Comparison of ENCODE assay signal across 12 cellular contexts in the genomic region with DNA sequence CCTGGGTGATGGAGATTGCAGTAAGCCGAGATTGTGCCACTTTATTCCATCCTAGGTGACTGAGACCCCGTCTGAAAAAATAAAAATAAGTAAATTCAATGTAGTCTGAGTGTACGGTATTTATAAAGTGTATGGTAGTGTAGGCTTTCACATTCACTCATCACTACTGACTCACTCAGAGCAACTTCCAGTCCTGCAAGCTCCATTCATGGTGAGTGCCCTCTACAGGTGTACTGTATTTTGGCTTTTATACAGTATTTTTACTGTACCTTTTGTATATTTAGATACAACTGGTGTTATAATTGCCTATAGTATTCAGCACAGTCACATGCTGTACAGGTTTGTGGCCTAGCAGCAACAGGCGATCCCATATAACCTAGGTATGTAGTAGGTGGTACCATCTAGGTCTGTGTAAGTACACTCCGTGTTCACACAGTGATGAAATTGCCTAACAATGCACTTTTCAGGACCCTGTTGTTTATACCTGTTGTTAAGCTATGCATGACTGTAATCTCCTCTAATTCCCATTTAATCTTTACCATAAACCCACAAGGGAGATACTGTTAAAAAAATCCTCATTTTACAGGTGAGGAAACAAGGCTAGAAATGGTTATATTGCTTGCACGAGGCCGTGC. TPM values are rescaled to one million over a fixed set of nuclear protein-coding genes. Genes with fewer than 3 reads are reported as not detected.
DNase-seq lines count a peak whose midpoint lies in the region; ATAC-seq and TF ChIP-seq lines count a peak whose summit lies in the region.
"Had no signal": no experiment of that assay in that cellular context is flagged by ENCODE, and none has a peak within 500 bp of the region (broad histone marks: within the 10 kb centered on the region; RNA-seq: fewer than 3 reads in every experiment).

No MANE protein-coding gene starts in this region.

- H3K4me2 ChIP-seq in HCT116 (ENCODE audit: low read length) = no peak overlapping the region

- TF ChIP-seq POLR2A in HCT116 (IDR thresholded peaks at IDR 0.05; ENCODE audit: borderline replicate concordance, extremely low read depth, insufficient read depth, insufficient read length) = no peak

- RAD21 ChIA-PET in HCT116 (lab: Charles Lee; ENCODE audit: low non-redundant PET in 1 of 2, low total read pairs in 2 of 2, uncharacterized antibody in 2 of 2, unreplicated experiment in 2 of 2) = interaction anchor here in 1 of 2 experiments (0.7 kb wide), 1 partner anchor 169 kb away, joined by 3 read pairs; no protein-coding TSS in a partner anchor

- no TSS peak for BruUV-seq in HCT116 (replicated peaks; lab: Mats Ljungman, UMichigan)

- H3K9me3 ChIP-seq in HCT116 (ENCODE audit: control insufficient read depth in 1 of 2, insufficient read depth in 1 of 2, low read depth in 1 of 2, low read length in 2 of 2) (no peaks in the 10 kb centered on the region), liver (ENCODE audit: control insufficient read depth in 4 of 4, low read length in 3 of 4) (no peaks in the 10 kb centered on the region)
- H3K9me3 ChIP-seq: prostate gland had no signal

- no peak overlapping the region for H2AFZ ChIP-seq in HCT116 (ENCODE audit: low read depth, low read length, poor library complexity, severe bottlenecking)

- H3K9ac ChIP-seq in HCT116 (ENCODE audit: low read length) (no peak overlapping the region), liver (ENCODE audit: low read depth in 1 of 2, low read length in 2 of 2) (no peak overlapping the region)

- TF ChIP-seq CTCF in GM12865 (IDR thresholded peaks at IDR 0.05; ENCODE audit: insufficient read depth, low read depth, low read length, missing control alignments) (peak; percentile 34), HCT116 (IDR thresholded peaks at IDR 0.05 in 2 of 3, conservative IDR thresholded peaks at IDR 0.05 in 1 of 3; ENCODE audit: borderline replicate concordance in 1 of 3, insufficient read depth in 1 of 3, low read depth in 2 of 3, low read length in 2 of 3) (peak; percentile 30 to 58 (median 57); a peak in 5 of 6 replicates), liver (IDR thresholded peaks at IDR 0.05; ENCODE audit: low read depth, low read length, missing input control) (no peak)

- H3K4me1 ChIP-seq in HCT116 (ENCODE audit: control insufficient read depth in 1 of 2, insufficient read depth in 2 of 2, low read length in 2 of 2) (no peaks in the 10 kb centered on the region), liver (ENCODE audit: control insufficient read depth in 4 of 4, insufficient read depth in 4 of 4, low read length in 3 of 4) (peaks cover 4 to 7% (median 6%) of the 10 kb centered on the region in 4 donors)
- H3K4me1 ChIP-seq: prostate gland had no signal

- POLR2A ChIA-PET in HCT116 (lab: Charles Lee) = no interaction called here

- no peaks in the 10 kb centered on the region for H3K79me2 ChIP-seq in HCT116 (ENCODE audit: insufficient read depth, low read length)

- no peak overlapping the region for H3K4me3 ChIP-seq in GM12865 (ENCODE audit: low read depth, low read length)
- H3K4me3 ChIP-seq in HCT116 (replicated peaks in 1 of 2; ENCODE audit: low read depth in 1 of 2, low read length in 2 of 2) = no peak overlapping the region
- H3K4me3 ChIP-seq in liver (ENCODE audit: low read depth in 1 of 3, low read length in 3 of 3) = no peak overlapping the region
- H3K4me3 ChIP-seq: lung, prostate gland, SK-N-MC had no signal

- ATAC-seq in HCT116 (peak; percentile 88), HG02973 (IDR thresholded peaks at IDR 0.05; ENCODE audit: unreplicated experiment) (no peak)

- no peak overlapping the region for H3K27ac ChIP-seq in HCT116 (ENCODE audit: low read depth, low read length)
- no peak overlapping the region for H3K27ac ChIP-seq in liver (ENCODE audit: low read depth in 1 of 2, low read length in 2 of 2)
- H3K27ac ChIP-seq: prostate gland, SK-N-MC had no signal

- H3K9me2 ChIP-seq in HCT116 (ENCODE audit: insufficient read depth) = no peaks in the 10 kb centered on the region

- H3K27me3 ChIP-seq in HCT116 (ENCODE audit: insufficient read depth, low read length) (peaks cover 14% of the 10 kb centered on the region), liver (ENCODE audit: control insufficient read depth in 4 of 4, insufficient read depth in 4 of 4, low read length in 3 of 4) (no peaks in the 10 kb centered on the region)

- no peaks in the 10 kb centered on the region for H3K36me3 ChIP-seq in HCT116 (ENCODE audit: control insufficient read depth in 1 of 2, insufficient read depth in 2 of 2, low read length in 2 of 2)
- H3K36me3 ChIP-seq in liver (ENCODE audit: control insufficient read depth in 4 of 4, insufficient read depth in 3 of 4, low read depth in 1 of 4, low read length in 3 of 4) = no peaks in the 10 kb centered on the region
- H3K36me3 ChIP-seq: prostate gland had no signal

- 94% methylated on average over 7 of the region's 7 CpGs for WGBS in liver

- intact Hi-C loops in HCT116 (cut with micrococcal nuclease) = no loop called here

- DNase-seq in GM12865 (ENCODE audit: low read depth) = peak; percentile 51
- peak; percentile 21 for DNase-seq in HCT116 (ENCODE audit: low read depth, low spot score)
- DNase-seq in RPMI8226 = peak; percentile 33
- no peak for DNase-seq in glomerular visceral epithelial cell (ENCODE audit: extremely low spot score)
- no peak for DNase-seq in NCI-H1105 treated with DMSO at 0.1 percent for 48 hours (lab: John Stamatoyannopoulos, UW)
- DNase-seq: NCI-H2081 had no signal

- H4K20me1 ChIP-seq in HCT116 (ENCODE audit: insufficient read depth) = no peaks in the 10 kb centered on the region

- TF ChIP-seq RAD21 in HCT116 (IDR thresholded peaks at IDR 0.05; ENCODE audit: low read depth) = peak; percentile 45; the same call in 1 of the 2 replicates
- peak; percentile 15 to 16 for TF ChIP-seq RAD21 in liver (IDR thresholded peaks at IDR 0.05)

- CTCF ChIA-PET in HCT116 (lab: Charles Lee) = interaction anchor here (0.6 to 2.9 kb wide), 8 partner anchors 11 to 174 kb away, joined by 3 to 10 read pairs (median 3); no protein-coding TSS in a partner anchor

TF ChIP-seq in HCT116, 20 proteins besides CTCF, POLR2A, EP300 and RAD21 (continues in another document):
- TF ChIP-seq ZFX (IDR thresholded peaks at IDR 0.05) (no peak), CBX3 (IDR thresholded peaks at IDR 0.05; ENCODE audit: low read depth) (no peak)
- TF ChIP-seq, protein P1, sequence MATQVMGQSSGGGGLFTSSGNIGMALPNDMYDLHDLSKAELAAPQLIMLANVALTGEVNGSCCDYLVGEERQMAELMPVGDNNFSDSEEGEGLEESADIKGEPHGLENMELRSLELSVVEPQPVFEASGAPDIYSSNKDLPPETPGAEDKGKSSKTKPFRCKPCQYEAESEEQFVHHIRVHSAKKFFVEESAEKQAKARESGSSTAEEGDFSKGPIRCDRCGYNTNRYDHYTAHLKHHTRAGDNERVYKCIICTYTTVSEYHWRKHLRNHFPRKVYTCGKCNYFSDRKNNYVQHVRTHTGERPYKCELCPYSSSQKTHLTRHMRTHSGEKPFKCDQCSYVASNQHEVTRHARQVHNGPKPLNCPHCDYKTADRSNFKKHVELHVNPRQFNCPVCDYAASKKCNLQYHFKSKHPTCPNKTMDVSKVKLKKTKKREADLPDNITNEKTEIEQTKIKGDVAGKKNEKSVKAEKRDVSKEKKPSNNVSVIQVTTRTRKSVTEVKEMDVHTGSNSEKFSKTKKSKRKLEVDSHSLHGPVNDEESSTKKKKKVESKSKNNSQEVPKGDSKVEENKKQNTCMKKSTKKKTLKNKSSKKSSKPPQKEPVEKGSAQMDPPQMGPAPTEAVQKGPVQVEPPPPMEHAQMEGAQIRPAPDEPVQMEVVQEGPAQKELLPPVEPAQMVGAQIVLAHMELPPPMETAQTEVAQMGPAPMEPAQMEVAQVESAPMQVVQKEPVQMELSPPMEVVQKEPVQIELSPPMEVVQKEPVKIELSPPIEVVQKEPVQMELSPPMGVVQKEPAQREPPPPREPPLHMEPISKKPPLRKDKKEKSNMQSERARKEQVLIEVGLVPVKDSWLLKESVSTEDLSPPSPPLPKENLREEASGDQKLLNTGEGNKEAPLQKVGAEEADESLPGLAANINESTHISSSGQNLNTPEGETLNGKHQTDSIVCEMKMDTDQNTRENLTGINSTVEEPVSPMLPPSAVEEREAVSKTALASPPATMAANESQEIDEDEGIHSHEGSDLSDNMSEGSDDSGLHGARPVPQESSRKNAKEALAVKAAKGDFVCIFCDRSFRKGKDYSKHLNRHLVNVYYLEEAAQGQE (IDR thresholded peaks at IDR 0.05; ENCODE audit: low read depth) = no peak

TF ChIP-seq in liver, 16 proteins besides CTCF, POLR2A, EP300 and RAD21:
- TF ChIP-seq RXRA (IDR thresholded peaks at IDR 0.05) (no peak), NR2F2 (IDR thresholded peaks at IDR 0.05) (no peak), EGR1 (IDR thresholded peaks at IDR 0.05; ENCODE audit: low read depth in 2 of 2) (no peak), YY1 (IDR thresholded peaks at IDR 0.05) (no peak)

RNA-seq across cellular contexts. Expression of a gene that starts 19.3 kb away (rescaled TPM):
- total RNA-seq in HCT116 (2021; ENCODE audit: unreplicated experiment) (1.1 TPM), liver (10 to 100 TPM in 1 of 2 donors, 1 to 10 TPM in 1; 3.8 to 18.9 TPM)
- polyA plus RNA-seq in HCT116 (2012) = 0.49 and 0.73 TPM in 2 replicates
- 1 to 10 TPM; 1.8 to 3.0 TPM for polyA plus RNA-seq in liver
- total RNA-seq: fibroblast of villous mesenchyme had no signal

Comparison
In these comparisons a context has a peak if more than half of its experiments do, and no peak if none do; other contexts are left out.
1. DNase-seq: peak in GM12865 (single experiment), HCT116 (single experiment) and RPMI8226 (single experiment); none in glomerular visceral epithelial cell (single experiment) and NCI-H1105 treated with DMSO at 0.1 percent for 48 hours (single experiment).